Comparison of ENCODE assay signal across 18 cellular contexts in genomic region chr5:101425345-101425744, GRCh38.
DNase-seq lines count a peak whose midpoint lies in the region; ATAC-seq and TF ChIP-seq lines count a peak whose summit lies in the region.
"Had no signal": no experiment of that assay in that cellular context is flagged by ENCODE, and none has a peak within 500 bp of the region (broad histone marks: within the 10 kb centered on the region; RNA-seq: fewer than 3 reads in every experiment).

No MANE protein-coding gene starts in this region.

- no peak overlapping the region for H3K27ac ChIP-seq in breast epithelium
- H3K27ac ChIP-seq: C4-2B, sigmoid colon had no signal

- H3K9me3 Mint-ChIP-seq in MCF 10A (ENCODE audit: unreplicated experiment) = no peaks in the 10 kb centered on the region
- H3K9me3 Mint-ChIP-seq: activated CD4-positive, alpha-beta T cell treated with anti-CD3 and anti-CD28 coated beads, Interleukin-2, amount 10 ng/mL, durations not matched to agents 7 days and 5 days had no signal

- no peak overlapping the region for H3K4me3 Mint-ChIP-seq in MCF 10A (ENCODE audit: unreplicated experiment)
- H3K4me3 Mint-ChIP-seq: activated CD4-positive, alpha-beta T cell treated with anti-CD3 and anti-CD28 coated beads, Interleukin-2, amount 10 ng/mL, durations not matched to agents 7 days and 5 days had no signal

- H3K4me1 ChIP-seq in breast epithelium = no peaks in the 10 kb centered on the region
- H3K4me1 ChIP-seq: sigmoid colon had no signal

- no peak for ATAC-seq in HG02981 (IDR thresholded peaks at IDR 0.05; ENCODE audit: unreplicated experiment)
- ATAC-seq: left colon had no signal

- no peaks in the 10 kb centered on the region for H3K4me1 Mint-ChIP-seq in MCF 10A (ENCODE audit: insufficient read depth, unreplicated experiment)
- H3K4me1 Mint-ChIP-seq: activated CD4-positive, alpha-beta T cell treated with anti-CD3 and anti-CD28 coated beads, Interleukin-2, amount 10 ng/mL, durations not matched to agents 7 days and 5 days had no signal

- H3K27me3 Mint-ChIP-seq in MCF 10A (ENCODE audit: insufficient read depth, unreplicated experiment) = peaks cover 9% of the 10 kb centered on the region
- H3K27me3 Mint-ChIP-seq: activated CD4-positive, alpha-beta T cell treated with anti-CD3 and anti-CD28 coated beads, Interleukin-2, amount 10 ng/mL, durations not matched to agents 7 days and 5 days had no signal

- H3K36me3 Mint-ChIP-seq in MCF 10A (ENCODE audit: insufficient read depth, unreplicated experiment) = no peaks in the 10 kb centered on the region

- POLR2A ChIA-PET in MCF 10A (lab: Yijun Ruan, JAX) = no interaction called here

- no TSS peak for BruUV-seq in MCF 10A (replicated peaks; lab: Mats Ljungman, UMichigan)

- no peaks in the 10 kb centered on the region for H3K27me3 ChIP-seq in breast epithelium
- H3K27me3 ChIP-seq: sigmoid colon had no signal

- DNase-seq in MCF 10A (ENCODE audit: unreplicated experiment) (no peak), breast epithelium (ENCODE audit: low spot score in 2 of 2) (no peak), fibroblast of mammary gland (ENCODE audit: low read depth) (peak; percentile 82), skeletal muscle cell (ENCODE audit: low read depth) (peak; percentile 60), SIG-M5 (lab: John Stamatoyannopoulos, UW) (no peak), epidermal melanocyte (ENCODE audit: insufficient read length, low spot score) (no peak), NCI-H1436 treated with DMSO at 0.1 percent for 48 hours (lab: John Stamatoyannopoulos, UW) (no peak)
- DNase-seq: activated CD4-positive, alpha-beta T cell treated with anti-CD3 and anti-CD28 coated beads, Interleukin-2, amount 10 ng/mL, durations not matched to agents 7 days and 5 days; activated CD8-positive, alpha-beta memory T cell treated with anti-CD3 and anti-CD28 coated beads, Interleukin-2, amount 50 U/mL, for 4 hours; activated gamma-delta T cell; GDM1; left colon; occipital lobe; RPMI8226; sigmoid colon; SW 1271 had no signal

- no peak for TF ChIP-seq CTCF in MCF 10A (IDR thresholded peaks at IDR 0.05; ENCODE audit: unreplicated experiment)
- no peak for TF ChIP-seq CTCF in breast epithelium (IDR thresholded peaks at IDR 0.05)
- no peak for TF ChIP-seq CTCF in fibroblast of mammary gland (conservative IDR thresholded peaks at IDR 0.05; ENCODE audit: control insufficient read depth, insufficient read depth, low read depth, low read length)

- H3K9me3 ChIP-seq in breast epithelium = no peaks in the 10 kb centered on the region
- H3K9me3 ChIP-seq: sigmoid colon had no signal

- CTCF ChIA-PET in MCF 10A (lab: Yijun Ruan, JAX) = no interaction called here

- intact Hi-C loops in MCF 10A (cut with micrococcal nuclease) (no loop called here), breast epithelium (cut with DNase I; ENCODE audit: low total_unique reads) (no loop called here)

- no peak for TF ChIP-seq POLR2A in breast epithelium (IDR thresholded peaks at IDR 0.05)

- H3K27ac Mint-ChIP-seq in MCF 10A (ENCODE audit: low read depth, unreplicated experiment) = peak overlapping the region; percentile 73
- H3K27ac Mint-ChIP-seq: activated CD4-positive, alpha-beta T cell treated with anti-CD3 and anti-CD28 coated beads, Interleukin-2, amount 10 ng/mL, durations not matched to agents 7 days and 5 days had no signal

- H3K36me3 ChIP-seq in breast epithelium = no peaks in the 10 kb centered on the region
- H3K36me3 ChIP-seq: sigmoid colon had no signal

- no peak overlapping the region for H3K4me3 ChIP-seq in breast epithelium
- H3K4me3 ChIP-seq in fibroblast of mammary gland (ENCODE audit: control insufficient read depth, low read depth, low read length) = no peak overlapping the region
- H3K4me3 ChIP-seq in skeletal muscle cell (ENCODE audit: low read depth, low read length) = no peak overlapping the region
- H3K4me3 ChIP-seq: sigmoid colon had no signal

Comparison
In these comparisons a context has a peak if more than half of its experiments do, and no peak if none do; other contexts are left out.
1. DNase-seq: peak in fibroblast of mammary gland (single experiment) and skeletal muscle cell (single experiment); none in MCF 10A (single experiment), breast epithelium (0 of 2), SIG-M5 (single experiment), epidermal melanocyte (single experiment) and NCI-H1436 treated with DMSO at 0.1 percent for 48 hours (single experiment).